Comparison of ENCODE assay signal across 14 cellular contexts in genomic region chr4:184756399-184756798, GRCh38. TPM values are rescaled to one million over a fixed set of nuclear protein-coding genes. Genes with fewer than 3 reads are reported as not detected.
DNase-seq lines count a peak whose midpoint lies in the region; ATAC-seq, FAIRE-seq and TF ChIP-seq lines count a peak whose summit lies in the region.
"Had no signal": no experiment of that assay in that cellular context is flagged by ENCODE, and none has a peak within 500 bp of the region (broad histone marks: within the 10 kb centered on the region; RNA-seq: fewer than 3 reads in every experiment).

No MANE protein-coding gene starts in this region.

- no peaks in the 10 kb centered on the region for H3K9me3 ChIP-seq in psoas muscle
- H3K9me3 ChIP-seq: MG63 had no signal

- TF ChIP-seq POLR2A in GM12892 (IDR thresholded peaks at IDR 0.05; ENCODE audit: low read depth, low read length) = no peak

- no peaks in the 10 kb centered on the region for H3K27me3 Mint-ChIP-seq in activated T-helper 1 cell treated with anti-CD3 and anti-CD28 coated beads, Interleukin-12 subunit alpha, Interleukin-12 subunit beta, Interleukin-2, Interleukin-4 antibody, amounts not matched to agents 30 ng/mL and 10 ng/mL and 1 ng/mL, durations not matched to agents 14 hours and 24 hours and 36 hours (ENCODE audit: insufficient read depth)
- H3K27me3 Mint-ChIP-seq: activated naive CD8-positive, alpha-beta T cell treated with anti-CD3 and anti-CD28 coated beads, Interleukin-2, amount 10 ng/mL, durations not matched to agents 7 days and 5 days had no signal

- peaks cover 7 to 58% of the 10 kb centered on the region in 2 donors for H3K36me3 ChIP-seq in psoas muscle (ENCODE audit: insufficient read depth in 1 of 2, low read depth in 1 of 2)
- H3K36me3 ChIP-seq: MG63 had no signal

- peaks cover 17% of the 10 kb centered on the region for H3K4me1 Mint-ChIP-seq in activated T-helper 1 cell treated with anti-CD3 and anti-CD28 coated beads, Interleukin-12 subunit alpha, Interleukin-12 subunit beta, Interleukin-2, Interleukin-4 antibody, amounts not matched to agents 30 ng/mL and 10 ng/mL and 1 ng/mL, durations not matched to agents 14 hours and 24 hours and 36 hours (ENCODE audit: low read depth)

- no peaks in the 10 kb centered on the region for H3K27me3 ChIP-seq in psoas muscle (ENCODE audit: insufficient read depth in 3 of 3, low read length in 2 of 3)
- H3K27me3 ChIP-seq: MG63 had no signal

- no peak overlapping the region for H3K4me3 Mint-ChIP-seq in activated T-helper 1 cell treated with anti-CD3 and anti-CD28 coated beads, Interleukin-12 subunit alpha, Interleukin-12 subunit beta, Interleukin-2, Interleukin-4 antibody, amounts not matched to agents 30 ng/mL and 10 ng/mL and 1 ng/mL, durations not matched to agents 14 hours and 24 hours and 36 hours
- H3K4me3 Mint-ChIP-seq: activated naive CD8-positive, alpha-beta T cell treated with anti-CD3 and anti-CD28 coated beads, Interleukin-2, amount 10 ng/mL, durations not matched to agents 7 days and 5 days; nephron progenitor cell had no signal

- H3K27ac ChIP-seq in psoas muscle = peak overlapping the region; percentile 80

- DNase-seq in AG10803 (ENCODE audit: low read depth) (peak; percentile 68), foreskin fibroblast (peak; percentile 53 to 72), psoas muscle (no peak), NCI-H187 treated with DMSO at 0.1 percent for 48 hours (lab: John Stamatoyannopoulos, UW) (no peak), GM12892 (ENCODE audit: insufficient read length) (no peak), NCI-H1694 treated with DMSO at 0.1 percent for 48 hours (lab: John Stamatoyannopoulos, UW) (no peak), NCI-H2196 treated with DMSO at 0.1 percent for 48 hours (lab: John Stamatoyannopoulos, UW; ENCODE audit: unreplicated experiment) (no peak)
- DNase-seq in activated T-helper 1 cell treated with anti-CD3 and anti-CD28 coated beads, Interleukin-12 subunit alpha, Interleukin-12 subunit beta, Interleukin-2, Interleukin-4 antibody, amounts not matched to agents 30 ng/mL and 10 ng/mL and 1 ng/mL, durations not matched to agents 14 hours and 24 hours and 36 hours (ENCODE audit: low spot score) = no peak
- DNase-seq: activated CD4-positive, CD25-positive, alpha-beta regulatory T cell treated with anti-CD3 and anti-CD28 coated beads, Interleukin-2, amount 50 U/mL, for 72 hours; activated CD8-positive, alpha-beta memory T cell treated with anti-CD3 and anti-CD28 coated beads, Interleukin-2, amount 50 U/mL, for 48 hours; activated naive CD8-positive, alpha-beta T cell treated with anti-CD3 and anti-CD28 coated beads, Interleukin-2, amount 10 ng/mL, durations not matched to agents 7 days and 5 days; glutamatergic neuron; MG63; nephron progenitor cell had no signal

- peak; percentile 61 to 81 (median 71) for ATAC-seq in psoas muscle

- no peak for FAIRE-seq in GM12892 (lab: Jason Lieb, UNC)

- peaks cover 49% of the 10 kb centered on the region for H3K36me3 Mint-ChIP-seq in activated T-helper 1 cell treated with anti-CD3 and anti-CD28 coated beads, Interleukin-12 subunit alpha, Interleukin-12 subunit beta, Interleukin-2, Interleukin-4 antibody, amounts not matched to agents 30 ng/mL and 10 ng/mL and 1 ng/mL, durations not matched to agents 14 hours and 24 hours and 36 hours (ENCODE audit: low read depth)

- no peaks in the 10 kb centered on the region for H3K9me3 Mint-ChIP-seq in activated T-helper 1 cell treated with anti-CD3 and anti-CD28 coated beads, Interleukin-12 subunit alpha, Interleukin-12 subunit beta, Interleukin-2, Interleukin-4 antibody, amounts not matched to agents 30 ng/mL and 10 ng/mL and 1 ng/mL, durations not matched to agents 14 hours and 24 hours and 36 hours
- H3K9me3 Mint-ChIP-seq: activated naive CD8-positive, alpha-beta T cell treated with anti-CD3 and anti-CD28 coated beads, Interleukin-2, amount 10 ng/mL, durations not matched to agents 7 days and 5 days had no signal

- H3K27ac Mint-ChIP-seq in activated T-helper 1 cell treated with anti-CD3 and anti-CD28 coated beads, Interleukin-12 subunit alpha, Interleukin-12 subunit beta, Interleukin-2, Interleukin-4 antibody, amounts not matched to agents 30 ng/mL and 10 ng/mL and 1 ng/mL, durations not matched to agents 14 hours and 24 hours and 36 hours = peak overlapping the region; percentile 31
- H3K27ac Mint-ChIP-seq: activated naive CD8-positive, alpha-beta T cell treated with anti-CD3 and anti-CD28 coated beads, Interleukin-2, amount 10 ng/mL, durations not matched to agents 7 days and 5 days; nephron progenitor cell had no signal

- TF ChIP-seq CTCF in AG10803 (conservative IDR thresholded peaks at IDR 0.05; ENCODE audit: low read length) (no peak), foreskin fibroblast (IDR thresholded peaks at IDR 0.05; ENCODE audit: low read depth, low read length) (no peak), psoas muscle (IDR thresholded peaks at IDR 0.05) (peak; percentile 7)

- H3K4me1 ChIP-seq in psoas muscle = peaks cover 62% of the 10 kb centered on the region

- 23 to 51% (median 27%) methylated on average over 6 of the region's 6 CpGs for WGBS in psoas muscle, 3 donors

- intact Hi-C loops in activated T-helper 1 cell treated with anti-CD3 and anti-CD28 coated beads, Interleukin-12 subunit alpha, Interleukin-12 subunit beta, Interleukin-2, Interleukin-4 antibody, amounts not matched to agents 30 ng/mL and 10 ng/mL and 1 ng/mL, durations not matched to agents 14 hours and 24 hours and 36 hours (cut with micrococcal nuclease) = no loop called here
- intact Hi-C loops in psoas muscle (cut with DNase I) = no loop called here

- H3K4me3 ChIP-seq in AG10803 (ENCODE audit: low read length) (no peak overlapping the region), foreskin fibroblast (ENCODE audit: low read depth in 1 of 2, low read length in 2 of 2) (no peak overlapping the region), psoas muscle (no peak overlapping the region)
- H3K4me3 ChIP-seq: MG63 had no signal

RNA-seq across cellular contexts. Expression of gene CENPU, which starts 22.5 kb away (rescaled TPM):
- total RNA-seq in activated T-helper 1 cell treated with anti-CD3 and anti-CD28 coated beads, Interleukin-12 subunit alpha, Interleukin-12 subunit beta, Interleukin-2, Interleukin-4 antibody, amounts not matched to agents 30 ng/mL and 10 ng/mL and 1 ng/mL, durations not matched to agents 14 hours and 24 hours and 36 hours = 78.3 and 80.3 TPM in 2 replicates
- 1 to 10 TPM in 2 of 4 donors, under 1 TPM in 2; 0.63 to 1.6 (median 0.93) TPM for total RNA-seq in psoas muscle
- polyA plus RNA-seq in psoas muscle = 1 to 10 TPM in 2 of 3 donors, under 1 TPM in 1; 0.91 to 2.0 (median 1.1) TPM
- 31.7 TPM for polyA plus RNA-seq in GM12892 (2012; ENCODE audit: missing spikeins)

Comparison
In these comparisons a context has a peak if more than half of its experiments do, and no peak if none do; other contexts are left out.
1. DNase-seq: peak in AG10803 (single experiment) and foreskin fibroblast (2 of 2); none in activated T-helper 1 cell treated with anti-CD3 and anti-CD28 coated beads, Interleukin-12 subunit alpha, Interleukin-12 subunit beta, Interleukin-2, Interleukin-4 antibody, amounts not matched to agents 30 ng/mL and 10 ng/mL and 1 ng/mL, durations not matched to agents 14 hours and 24 hours and 36 hours (single experiment), psoas muscle (0 of 2), NCI-H187 treated with DMSO at 0.1 percent for 48 hours (single experiment), GM12892 (single experiment), NCI-H1694 treated with DMSO at 0.1 percent for 48 hours (single experiment) and NCI-H2196 treated with DMSO at 0.1 percent for 48 hours (single experiment).
2. RNA of gene CENPU, which starts 22.5 kb away (total RNA-seq): 78.3 to 80.3 TPM in activated T-helper 1 cell treated with anti-CD3 and anti-CD28 coated beads, Interleukin-12 subunit alpha, Interleukin-12 subunit beta, Interleukin-2, Interleukin-4 antibody, amounts not matched to agents 30 ng/mL and 10 ng/mL and 1 ng/mL, durations not matched to agents 14 hours and 24 hours and 36 hours; 0.63 to 1.6 TPM in psoas muscle; every median in the first group is over 10 times any median in the second.